Comparison of ENCODE assay signal across 23 cellular contexts in the genomic region with DNA sequence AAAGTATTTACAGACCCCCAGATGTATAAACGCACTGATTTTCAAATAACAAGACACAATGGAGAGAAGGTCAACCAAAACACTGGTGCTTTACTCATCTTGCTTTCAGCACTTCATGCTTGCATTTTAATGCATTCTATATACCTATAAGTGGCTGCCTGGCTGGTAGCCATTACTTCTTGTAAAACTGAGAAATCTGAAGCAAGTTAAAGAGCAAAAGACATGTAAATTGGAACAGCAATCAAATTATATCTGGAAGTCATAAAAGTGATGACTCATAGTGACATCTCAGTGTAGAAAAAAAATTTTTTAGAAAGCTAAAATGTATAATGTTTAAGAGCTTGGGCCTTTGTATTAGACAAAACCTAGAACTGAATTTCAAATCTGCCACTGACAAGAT.
DNase-seq lines count a peak whose midpoint lies in the region; TF ChIP-seq lines count a peak whose summit lies in the region.
"Had no signal": no experiment of that assay in that cellular context is flagged by ENCODE, and none has a peak within 500 bp of the region (broad histone marks: within the 10 kb centered on the region; RNA-seq: fewer than 3 reads in every experiment).

No MANE protein-coding gene starts in this region.

- no peak overlapping the region for H3K27ac Mint-ChIP-seq in nephron progenitor cell
- H3K27ac Mint-ChIP-seq: CD14-positive monocyte; CD8-positive, alpha-beta memory T cell; T-helper 1 cell treated with Interleukin-12 subunit alpha and Interleukin-12 subunit beta and Interleukin-4 antibody, amounts not matched to agents 30 μg/mL and 1 μg/mL, for 36 hours had no signal

- H3K4me1 ChIP-seq in SK-N-SH (ENCODE audit: control insufficient read depth in 1 of 2, insufficient read depth in 2 of 2, low read depth in 1 of 2, low read length in 1 of 2): peaks cover 0 to 4% of the 10 kb centered on the region in 2 experiments; a peak in 1 of 4 replicates
- H3K4me1 ChIP-seq in osteoblast (ENCODE audit: insufficient read depth, low read length): no peaks in the 10 kb centered on the region
- H3K4me1 ChIP-seq: BE2C had no signal

- H3K4me2 ChIP-seq in SK-N-SH (no peak overlapping the region), osteoblast (ENCODE audit: insufficient read depth, low read length) (no peak overlapping the region)

- H3K4me3 ChIP-seq in SK-N-SH (ENCODE audit: low read depth in 2 of 2, low read length in 1 of 2): no peak overlapping the region
- H3K4me3 ChIP-seq in osteoblast (ENCODE audit: insufficient read depth, low read length): no peak overlapping the region
- H3K4me3 ChIP-seq: MG63 had no signal

- POLR2A ChIA-PET in SK-N-SH (lab: Yijun Ruan, JAX): no interaction called here

- WGBS in SK-N-SH (ENCODE audit: low lambda C conversion rate): 46% methylated on average over 1 of the region's 1 CpG

- no peaks in the 10 kb centered on the region for H3K9me2 ChIP-seq in SK-N-SH

- no peak overlapping the region for H3K9ac ChIP-seq in SK-N-SH

- no peaks in the 10 kb centered on the region for H3K27me3 Mint-ChIP-seq in nephron progenitor cell (ENCODE audit: low read depth, poor library complexity)
- H3K27me3 Mint-ChIP-seq: CD8-positive, alpha-beta memory T cell had no signal

- no peak overlapping the region for H2AFZ ChIP-seq in SK-N-SH (ENCODE audit: low read depth)
- H2AFZ ChIP-seq in osteoblast (ENCODE audit: low read length): no peak overlapping the region

- no peak overlapping the region for H3K4me3 Mint-ChIP-seq in nephron progenitor cell
- H3K4me3 Mint-ChIP-seq: CD14-positive monocyte; CD8-positive, alpha-beta memory T cell; T-helper 1 cell treated with Interleukin-12 subunit alpha and Interleukin-12 subunit beta and Interleukin-4 antibody, amounts not matched to agents 30 μg/mL and 1 μg/mL, for 36 hours had no signal

- no peaks in the 10 kb centered on the region for H3K36me3 Mint-ChIP-seq in nephron progenitor cell (ENCODE audit: low read depth)
- H3K36me3 Mint-ChIP-seq: CD14-positive monocyte had no signal

- H3K36me3 ChIP-seq in SK-N-SH (replicated peaks in 1 of 2; ENCODE audit: control insufficient read depth in 1 of 2, insufficient read depth in 2 of 2, low read length in 1 of 2): no peaks in the 10 kb centered on the region
- no peaks in the 10 kb centered on the region for H3K36me3 ChIP-seq in osteoblast (ENCODE audit: insufficient read depth, low read length)
- H3K36me3 ChIP-seq: BE2C, MG63 had no signal

- H4K20me1 ChIP-seq in SK-N-SH (ENCODE audit: insufficient read depth) (no peaks in the 10 kb centered on the region), osteoblast (ENCODE audit: insufficient read depth, low read length) (no peaks in the 10 kb centered on the region)

- TF ChIP-seq CTCF in SK-N-SH (IDR thresholded peaks at IDR 0.05) (no peak), osteoblast (IDR thresholded peaks at IDR 0.05; ENCODE audit: extremely low read depth, low read depth, low read length) (no peak), nephron progenitor cell (IDR thresholded peaks at IDR 0.05) (no peak)

- no peak for TF ChIP-seq RAD21 in SK-N-SH (IDR thresholded peaks at IDR 0.05; ENCODE audit: low read length)

- H3K27ac ChIP-seq in SK-N-SH (ENCODE audit: low read depth in 2 of 2, low read length in 1 of 2) (no peak overlapping the region), osteoblast (ENCODE audit: low read depth, low read length) (no peak overlapping the region)

- H3K79me2 ChIP-seq in SK-N-SH (ENCODE audit: insufficient read depth) (no peaks in the 10 kb centered on the region), osteoblast (ENCODE audit: insufficient read depth, low read length) (no peaks in the 10 kb centered on the region)

- no peaks in the 10 kb centered on the region for H3K9me3 Mint-ChIP-seq in nephron progenitor cell
- H3K9me3 Mint-ChIP-seq: T-helper 1 cell treated with Interleukin-12 subunit alpha and Interleukin-12 subunit beta and Interleukin-4 antibody, amounts not matched to agents 30 μg/mL and 1 μg/mL, for 36 hours had no signal

- H3K9me3 ChIP-seq in SK-N-SH (no peaks in the 10 kb centered on the region), osteoblast (ENCODE audit: low read depth, low read length) (no peaks in the 10 kb centered on the region)
- H3K9me3 ChIP-seq: BE2C, MG63 had no signal

- H3K4me1 Mint-ChIP-seq in nephron progenitor cell: no peaks in the 10 kb centered on the region
- H3K4me1 Mint-ChIP-seq: CD14-positive monocyte; CD8-positive, alpha-beta memory T cell had no signal

- DNase-seq in ELR (ENCODE audit: low read depth) (peak; percentile 9), HCEC 1CT (peak; percentile 6), SK-N-SH (no peak), osteoblast (ENCODE audit: insufficient read length, low spot score, missing footprints) (peak; percentile 30), NCI-H1092 treated with DMSO at 0.1 percent for 48 hours (lab: John Stamatoyannopoulos, UW) (no peak), NCI-H2081 (lab: John Stamatoyannopoulos, UW) (no peak), nephron progenitor cell (no peak)
- DNase-seq: ACHN; BE2C; CD8-positive, alpha-beta memory T cell; DND-41; GOT3; MG63; NCI-H1417 treated with DMSO at 0.1 percent for 48 hours; NCI-H1694 treated with DMSO at 0.1 percent for 48 hours; NCI-H2081 treated with DMSO at 0.1 percent for 48 hours; NCI-H446 treated with DMSO at 0.1 percent for 48 hours; NCI-H526; SHP77 treated with DMSO at 0.1 percent for 48 hours; SW 1271; T-helper 9 cell had no signal

- H3F3A ChIP-seq in SK-N-SH (replicated peaks; ENCODE audit: insufficient read depth): no peaks in the 10 kb centered on the region

- H3K27me3 ChIP-seq in SK-N-SH (ENCODE audit: insufficient read depth) (no peaks in the 10 kb centered on the region), osteoblast (ENCODE audit: insufficient read depth, low read length) (no peaks in the 10 kb centered on the region)
- H3K27me3 ChIP-seq: BE2C, MG63 had no signal

- CTCF ChIA-PET in SK-N-SH (lab: Yijun Ruan, JAX): no interaction called here

- no peak for TF ChIP-seq EP300 in SK-N-SH (IDR thresholded peaks at IDR 0.05; ENCODE audit: borderline replicate concordance in 1 of 2, low read depth in 1 of 2, low read length in 1 of 2)

TF ChIP-seq in SK-N-SH, 30 proteins besides CTCF, POLR2A, EP300 and RAD21:
- TF ChIP-seq, protein P1, sequence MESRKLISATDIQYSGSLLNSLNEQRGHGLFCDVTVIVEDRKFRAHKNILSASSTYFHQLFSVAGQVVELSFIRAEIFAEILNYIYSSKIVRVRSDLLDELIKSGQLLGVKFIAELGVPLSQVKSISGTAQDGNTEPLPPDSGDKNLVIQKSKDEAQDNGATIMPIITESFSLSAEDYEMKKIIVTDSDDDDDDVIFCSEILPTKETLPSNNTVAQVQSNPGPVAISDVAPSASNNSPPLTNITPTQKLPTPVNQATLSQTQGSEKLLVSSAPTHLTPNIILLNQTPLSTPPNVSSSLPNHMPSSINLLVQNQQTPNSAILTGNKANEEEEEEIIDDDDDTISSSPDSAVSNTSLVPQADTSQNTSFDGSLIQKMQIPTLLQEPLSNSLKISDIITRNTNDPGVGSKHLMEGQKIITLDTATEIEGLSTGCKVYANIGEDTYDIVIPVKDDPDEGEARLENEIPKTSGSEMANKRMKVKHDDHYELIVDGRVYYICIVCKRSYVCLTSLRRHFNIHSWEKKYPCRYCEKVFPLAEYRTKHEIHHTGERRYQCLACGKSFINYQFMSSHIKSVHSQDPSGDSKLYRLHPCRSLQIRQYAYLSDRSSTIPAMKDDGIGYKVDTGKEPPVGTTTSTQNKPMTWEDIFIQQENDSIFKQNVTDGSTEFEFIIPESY (IDR thresholded peaks at IDR 0.05; ENCODE audit: borderline replicate concordance, low read depth): no peak
- TF ChIP-seq TCF12 (IDR thresholded peaks at IDR 0.05): peak; percentile 37
- TF ChIP-seq EZH2phosphoT487 (IDR thresholded peaks at IDR 0.05; ENCODE audit: borderline replicate concordance, low read depth): no peak
TF ChIP-seq in SK-N-SH: peak in this region for 1.

Comparison
In these comparisons a context has a peak if more than half of its experiments do, and no peak if none do; other contexts are left out.
1. DNase-seq: peak in ELR (single experiment), HCEC 1CT (single experiment) and osteoblast (single experiment); none in SK-N-SH (single experiment), NCI-H1092 treated with DMSO at 0.1 percent for 48 hours (single experiment), NCI-H2081 (0 of 2) and nephron progenitor cell (single experiment).